Comparison of ENCODE assay signal across 1 cellular context in genomic region chr9:131943397-131943796, GRCh38.
TF ChIP-seq lines count a peak whose summit lies in the region.

No MANE protein-coding gene starts in this region.

TF ChIP-seq in HEK293, 187 proteins besides CTCF, POLR2A, EP300 and RAD21 (continued from another document):
- TF ChIP-seq BCL6B (tag by site-specific recombination; IDR thresholded peaks at IDR 0.05) (no peak), ZNF529 (tag by site-specific recombination; IDR thresholded peaks at IDR 0.05; ENCODE audit: insufficient replicate concordance) (no peak), ZNF394 (tag by site-specific recombination; IDR thresholded peaks at IDR 0.05; ENCODE audit: borderline replicate concordance) (no peak), KLF9 (tag by site-specific recombination; IDR thresholded peaks at IDR 0.05; ENCODE audit: low read depth) (no peak), ZNF639 (tag by site-specific recombination; IDR thresholded peaks at IDR 0.05) (no peak), GLIS2 (tag by site-specific recombination; IDR thresholded peaks at IDR 0.05) (no peak), ZNF354C (tag by site-specific recombination; IDR thresholded peaks at IDR 0.05; ENCODE audit: borderline replicate concordance, low read depth) (no peak), SCRT2 (tag by site-specific recombination; IDR thresholded peaks at IDR 0.05) (peak; percentile 70), ZNF202 (tag by site-specific recombination; IDR thresholded peaks at IDR 0.05; ENCODE audit: borderline replicate concordance) (no peak)
